In genomic region chr10:98267894-98268693, GRCh38 we compare ENCODE assay signal across 8 cellular contexts. TPM values are rescaled to one million over a fixed set of nuclear protein-coding genes. Genes with fewer than 3 reads are reported as not detected.
A peak's percentile ranks its signal among the peaks of the same experiment; 100 is the strongest.
DNase-seq lines count a peak whose midpoint lies in the region; ATAC-seq and TF ChIP-seq lines count a peak whose summit lies in the region.

TSS of gene LOXL4 (minus strand) at chr10:98268194. CDS start at chr10:98263019, 5,175 bp downstream.

- peak within 1 kb of the TSS; percentile 76 for H2AFZ ChIP-seq in hepatocyte

- H3K9me3 ChIP-seq in HUES48 (ENCODE audit: control insufficient read depth, insufficient read depth, low read length) (no peaks in the 10 kb centered on the region), hepatocyte (ENCODE audit: low read depth) (no peaks in the 10 kb centered on the region)

- H3K27ac ChIP-seq in HUES48 (ENCODE audit: low read depth, low read length) (no peak within 1 kb of the TSS), hepatocyte (no peak within 1 kb of the TSS)

- H3K4me2 ChIP-seq in hepatocyte, result peak within 1 kb of the TSS; percentile 97

- no peaks in the 10 kb centered on the region for H3K36me3 Mint-ChIP-seq in activated naive CD8-positive, alpha-beta T cell treated with anti-CD3 and anti-CD28 coated beads, Interleukin-2, amount 50 U/mL, for 24 hours (ENCODE audit: low read depth)

- H3K4me3 Mint-ChIP-seq in activated naive CD8-positive, alpha-beta T cell treated with anti-CD3 and anti-CD28 coated beads, Interleukin-2, amount 50 U/mL, for 24 hours, result peak within 1 kb of the TSS; percentile 61

- DNase-seq in COR-L47 (lab: John Stamatoyannopoulos, UW) (peak; percentile 3), hepatocyte (ENCODE audit: low spot score) (peak; percentile 68), skeletal muscle cell (ENCODE audit: low read depth) (no peak), ureter (ENCODE audit: low spot score) (no peak), NCI-H2107 (lab: John Stamatoyannopoulos, UW) (no peak)
- no peak for DNase-seq in activated naive CD8-positive, alpha-beta T cell treated with anti-CD3 and anti-CD28 coated beads, Interleukin-2, amount 50 U/mL, for 24 hours

- peak; percentile 44 for ATAC-seq in activated naive CD8-positive, alpha-beta T cell treated with anti-CD3 and anti-CD28 coated beads, Interleukin-2, amount 50 U/mL, for 24 hours
- ATAC-seq in HG03342 (IDR thresholded peaks at IDR 0.05; ENCODE audit: unreplicated experiment), result no peak

- 22% methylated on average over 24 of the region's 75 CpGs for WGBS in hepatocyte (ENCODE audit: low lambda C conversion rate, missing lambda C conversion rate)

- H3K27ac Mint-ChIP-seq in activated naive CD8-positive, alpha-beta T cell treated with anti-CD3 and anti-CD28 coated beads, Interleukin-2, amount 50 U/mL, for 24 hours, result no peak within 1 kb of the TSS

- peaks cover 27% of the 10 kb centered on the region for H3K27me3 Mint-ChIP-seq in activated naive CD8-positive, alpha-beta T cell treated with anti-CD3 and anti-CD28 coated beads, Interleukin-2, amount 50 U/mL, for 24 hours

- no peaks in the 10 kb centered on the region for H3K4me1 Mint-ChIP-seq in activated naive CD8-positive, alpha-beta T cell treated with anti-CD3 and anti-CD28 coated beads, Interleukin-2, amount 50 U/mL, for 24 hours

- no peaks in the 10 kb centered on the region for H4K20me1 ChIP-seq in hepatocyte (ENCODE audit: insufficient read depth, poor library complexity, severe bottlenecking)

- no peak for TF ChIP-seq CTCF in hepatocyte (IDR thresholded peaks at IDR 0.05; ENCODE audit: poor library complexity)

- no peaks in the 10 kb centered on the region for H3K79me2 ChIP-seq in hepatocyte

- H3K36me3 ChIP-seq in HUES48 (ENCODE audit: control insufficient read depth, insufficient read depth, low read length) (no peaks in the 10 kb centered on the region), hepatocyte (replicated peaks; ENCODE audit: insufficient read depth, low read depth) (no peaks in the 10 kb centered on the region)

- H3K9ac ChIP-seq in HUES48 (ENCODE audit: low read depth, low read length), result no peak within 1 kb of the TSS

- peaks cover 19% of the 10 kb centered on the region for H3K4me1 ChIP-seq in HUES48 (ENCODE audit: control insufficient read depth, insufficient read depth, low read length)
- peaks cover 17% of the 10 kb centered on the region for H3K4me1 ChIP-seq in hepatocyte (ENCODE audit: insufficient read depth)

- H3K27me3 ChIP-seq in HUES48 (ENCODE audit: control insufficient read depth, insufficient read depth, low read length) (peaks cover 11% of the 10 kb centered on the region), hepatocyte (peaks cover 3% of the 10 kb centered on the region)

- peak within 1 kb of the TSS; percentile 66 for H3K4me3 ChIP-seq in HUES48 (ENCODE audit: low read depth, low read length)
- no peak within 1 kb of the TSS for H3K4me3 ChIP-seq in hepatocyte
- peak within 1 kb of the TSS; percentile 46 for H3K4me3 ChIP-seq in skeletal muscle cell (ENCODE audit: low read depth, low read length)

- H3K9me3 Mint-ChIP-seq in activated naive CD8-positive, alpha-beta T cell treated with anti-CD3 and anti-CD28 coated beads, Interleukin-2, amount 50 U/mL, for 24 hours, result no peaks in the 10 kb centered on the region

- H3K9me2 ChIP-seq in hepatocyte (replicated peaks; ENCODE audit: insufficient read depth), result no peaks in the 10 kb centered on the region

RNA-seq across cellular contexts. Expression of gene LOXL4, which starts in this region (rescaled TPM):
- total RNA-seq in hepatocyte (24.9 and 32.7 TPM in 2 replicates), ureter (3.0 TPM)
- polyA plus RNA-seq in hepatocyte, result 33.4 and 34.4 TPM in 2 replicates

Comparison
In these comparisons a context has a peak if more than half of its experiments do, and no peak if none do; other contexts are left out.
1. DNase-seq: peak in COR-L47 (single experiment) and hepatocyte (single experiment); none in activated naive CD8-positive, alpha-beta T cell treated with anti-CD3 and anti-CD28 coated beads, Interleukin-2, amount 50 U/mL, for 24 hours (single experiment), skeletal muscle cell (single experiment), ureter (single experiment) and NCI-H2107 (single experiment).